ENCODE assay signal across 11 cellular contexts in the genomic region with DNA sequence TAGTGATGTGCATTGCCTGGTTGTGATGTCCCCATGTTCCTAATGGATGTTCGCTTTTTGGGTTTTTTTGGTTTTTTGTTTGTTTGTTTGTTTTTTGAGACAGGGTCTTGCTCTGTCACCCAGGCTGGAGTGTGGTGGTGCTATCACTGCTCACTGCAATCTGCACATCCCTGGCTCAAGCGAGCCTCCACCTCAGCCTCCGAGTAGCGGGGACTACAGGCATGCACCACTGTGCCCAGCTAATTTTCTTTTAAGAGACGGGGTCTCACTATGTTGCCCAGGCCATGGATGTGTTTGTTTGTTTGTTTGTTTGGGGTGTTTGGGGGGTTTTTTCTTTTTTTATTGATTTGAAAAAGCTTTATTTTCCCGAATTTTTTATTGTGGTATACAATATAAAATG. TPM values are rescaled to one million over a fixed set of nuclear protein-coding genes. Genes with fewer than 3 reads are reported as not detected.
DNase-seq lines count a peak whose midpoint lies in the region; ATAC-seq and TF ChIP-seq lines count a peak whose summit lies in the region.
"Had no signal": no experiment of that assay in that cellular context is flagged by ENCODE, and none has a peak within 500 bp of the region (broad histone marks: within the 10 kb centered on the region; RNA-seq: fewer than 3 reads in every experiment).

No MANE protein-coding gene starts in this region.

- H3K9me3 ChIP-seq in PC-3 (ENCODE audit: low read length) (peaks cover 10% of the 10 kb centered on the region; the same call in 1 of the 2 replicates), WERI-Rb-1 (ENCODE audit: severe bottlenecking) (peaks cover 2% of the 10 kb centered on the region)

- H3K27me3 Mint-ChIP-seq in osteocyte (ENCODE audit: unreplicated experiment), result no peaks in the 10 kb centered on the region

- H3K36me3 ChIP-seq in BJ (ENCODE audit: control insufficient read depth, insufficient read depth, low read length) (no peaks in the 10 kb centered on the region), PC-3 (ENCODE audit: low read depth, low read length) (peaks cover 45% of the 10 kb centered on the region), WERI-Rb-1 (no peaks in the 10 kb centered on the region)

- H4K20me1 ChIP-seq in PC-3 (ENCODE audit: low read length), result peaks cover 36% of the 10 kb centered on the region

- peak overlapping the region; percentile 83 for H3K27ac Mint-ChIP-seq in osteocyte (ENCODE audit: unreplicated experiment)

- H3K79me2 ChIP-seq in PC-3 (ENCODE audit: low read length), result peaks cover 65% of the 10 kb centered on the region

- H3K4me3 ChIP-seq in BJ (ENCODE audit: low read depth, low read length) (peak overlapping the region; percentile 88), PC-3 (ENCODE audit: low read length) (peak overlapping the region; percentile 86), fibroblast of pulmonary artery (replicated peaks; ENCODE audit: low read depth, low read length) (peak overlapping the region; percentile 78), WERI-Rb-1 (ENCODE audit: low read depth, low read length) (no peak overlapping the region)

- H3K36me3 Mint-ChIP-seq in osteocyte (ENCODE audit: unreplicated experiment), result peaks cover 32% of the 10 kb centered on the region

- no peak for DNase-seq in BJ (ENCODE audit: low read depth)
- DNase-seq in PC-3, result no peak
- DNase-seq in fibroblast of pulmonary artery (ENCODE audit: low read depth), result no peak
- peak; percentile 63 for DNase-seq in osteocyte (ENCODE audit: extremely low spot score, unreplicated experiment)
- no peak for DNase-seq in GM03348 (ENCODE audit: low spot score)
- no peak for DNase-seq in WERI-Rb-1
- no peak for DNase-seq in stimulated activated CD4-positive, alpha-beta T cell treated with anti-CD3 and anti-CD28 coated beads, Interleukin-15, amount 100 ng/mL, for 24 hours
- DNase-seq in epidermal melanocyte (ENCODE audit: insufficient read length, low spot score), result no peak
- DNase-seq: DMS153, KBM-7, OCI-M1 had no signal

- H3K4me2 ChIP-seq in PC-3 (ENCODE audit: low read length), result peak overlapping the region; percentile 83

- H2AFZ ChIP-seq in PC-3 (ENCODE audit: low read length), result no peak overlapping the region

- H3K27me3 ChIP-seq in BJ (ENCODE audit: control insufficient read depth, insufficient read depth, low read length) (no peaks in the 10 kb centered on the region), PC-3 (ENCODE audit: low read length) (no peaks in the 10 kb centered on the region), WERI-Rb-1 (ENCODE audit: insufficient read depth, low read depth, severe bottlenecking) (no peaks in the 10 kb centered on the region)

- ATAC-seq in PC-3, result no peak

- POLR2A ChIA-PET in BJ (lab: Charles Lee), result no interaction called here
- POLR2A ChIA-PET in PC-3 (lab: Charles Lee; ENCODE audit: unreplicated experiment), result interaction anchor here (1.0 kb wide), 1 partner anchor 125 kb away, joined by 3 read pairs; no protein-coding TSS in a partner anchor

- peaks cover 20% of the 10 kb centered on the region for H3K4me1 ChIP-seq in PC-3 (ENCODE audit: insufficient read depth, low read length)

- intact Hi-C loops in PC-3 (cut with micrococcal nuclease), result loop anchor here (2.0 kb wide), 1 partner anchor 121 kb away; no protein-coding TSS in a partner anchor

- peaks cover 35% of the 10 kb centered on the region for H3K9me3 Mint-ChIP-seq in osteocyte (ENCODE audit: unreplicated experiment)

- H3K27ac ChIP-seq in PC-3 (ENCODE audit: low read length) (peak overlapping the region; percentile 70), WERI-Rb-1 (no peak overlapping the region)

- no TSS peak for BruUV-seq in PC-3 (replicated peaks; lab: Mats Ljungman, UMichigan)

- peaks cover 43% of the 10 kb centered on the region for H3K4me1 Mint-ChIP-seq in osteocyte (ENCODE audit: unreplicated experiment)

- H3K9ac ChIP-seq in PC-3 (ENCODE audit: low read length), result peak overlapping the region; percentile 95

- H3K9me2 ChIP-seq in PC-3 (replicated peaks; ENCODE audit: low read length), result no peaks in the 10 kb centered on the region

- H3K4me3 Mint-ChIP-seq in osteocyte (ENCODE audit: unreplicated experiment), result peak overlapping the region; percentile 88

- CTCF ChIA-PET in BJ (lab: Yijun Ruan, JAX), result interaction anchor here (1.0 to 3.5 kb wide), 5 partner anchors 8 to 128 kb away, joined by 3 to 21 read pairs (median 3); no protein-coding TSS in a partner anchor
- CTCF ChIA-PET in PC-3 (lab: Charles Lee), result interaction anchor here (0.6 to 1.4 kb wide), 2 partner anchors 126 to 544 kb away, joined by 6 to 10 read pairs; no protein-coding TSS in a partner anchor

- no peaks in the 10 kb centered on the region for H3F3A ChIP-seq in PC-3 (ENCODE audit: low read length, unreplicated experiment)

- no peak for TF ChIP-seq CTCF in BJ (IDR thresholded peaks at IDR 0.05; ENCODE audit: insufficient read depth, low read depth, low read length)
- no peak for TF ChIP-seq CTCF in PC-3 (conservative IDR thresholded peaks at IDR 0.05; ENCODE audit: low read depth, low read length)
- no peak for TF ChIP-seq CTCF in fibroblast of pulmonary artery (IDR thresholded peaks at IDR 0.05; ENCODE audit: low read length, missing control alignments)
- no peak for TF ChIP-seq CTCF in osteocyte (IDR thresholded peaks at IDR 0.05)
- TF ChIP-seq CTCF in WERI-Rb-1 (IDR thresholded peaks at IDR 0.05; ENCODE audit: low read depth, low read length), result no peak

RNA-seq across cellular contexts. Expression of a gene that starts 2.1 kb away (rescaled TPM):
- 412 and 665 TPM in 2 replicates for polyA plus RNA-seq in BJ (2011; rRNA removed)
- polyA minus RNA-seq in BJ (2011; rRNA and poly(A)+ RNA removed), result 246 and 249 TPM in 2 replicates
- total RNA-seq in PC-3 (2014; rRNA removed) (521 and 654 TPM in 2 replicates), osteocyte (1,821 and 1,951 TPM in 2 replicates)

RNA-seq across cellular contexts. Expression of a gene that starts 55.4 kb away (rescaled TPM):
- polyA plus RNA-seq in BJ (2011; rRNA removed), result 0.05 and 0.06 TPM in 2 replicates
- polyA minus RNA-seq in BJ (2011; rRNA and poly(A)+ RNA removed), result not detected in 2 replicates
- 0.40 and 0.58 TPM in 2 replicates for total RNA-seq in PC-3 (2014; rRNA removed)
- 2.3 and 2.5 TPM in 2 replicates for total RNA-seq in osteocyte
